Comparison of ENCODE assay signal across 15 cellular contexts in genomic region chr2:41521191-41521590, GRCh38.
A peak's percentile ranks its signal among the peaks of the same experiment; 100 is the strongest.
DNase-seq lines count a peak whose midpoint lies in the region; ATAC-seq and TF ChIP-seq lines count a peak whose summit lies in the region.
"Had no signal": no experiment of that assay in that cellular context is flagged by ENCODE, and none has a peak within 500 bp of the region (broad histone marks: within the 10 kb centered on the region; RNA-seq: fewer than 3 reads in every experiment).

No MANE protein-coding gene starts in this region.

- no peak overlapping the region for H3K4ac ChIP-seq in mesendoderm (ENCODE audit: low read depth, low read length)

- no peak overlapping the region for H3K18ac ChIP-seq in mesendoderm (ENCODE audit: low read length)

- intact Hi-C loops in CD14-positive monocyte (cut with micrococcal nuclease) = no loop called here

- H2BK15ac ChIP-seq in mesendoderm (replicated peaks; ENCODE audit: low read depth) = no peak overlapping the region

- no peaks in the 10 kb centered on the region for H4K20me1 ChIP-seq in Loucy (ENCODE audit: insufficient read depth, low read length, poor library complexity, severe bottlenecking)

- H3K4me1 ChIP-seq in Loucy (ENCODE audit: insufficient read depth, low read length, poor library complexity, severe bottlenecking) (peaks cover 34% of the 10 kb centered on the region), mesendoderm (ENCODE audit: control insufficient read depth, low read depth, low read length) (no peaks in the 10 kb centered on the region)

- H4K8ac ChIP-seq in mesendoderm (ENCODE audit: low read depth, low read length) = no peak overlapping the region

- peak; percentile 60 for ATAC-seq in WTC11

- H3K4me3 Mint-ChIP-seq in WTC11 = no peak overlapping the region
- H3K4me3 Mint-ChIP-seq in CD14-positive monocyte = no peak overlapping the region
- H3K4me3 Mint-ChIP-seq: B cell; CD4-positive, alpha-beta memory T cell; H9 had no signal

- no peak overlapping the region for H2AK5ac ChIP-seq in mesendoderm (ENCODE audit: low read length)

- DNase-seq in D341Med (ENCODE audit: low spot score) (peak; percentile 26), WTC11 (ENCODE audit: low spot score) (no peak), mesendoderm (peak; percentile 91), NCI-H1048 (lab: John Stamatoyannopoulos, UW) (no peak), NCI-H1417 (lab: John Stamatoyannopoulos, UW) (no peak), CD14-positive monocyte (ENCODE audit: low spot score) (no peak)
- DNase-seq: C1 segment of cervical spinal cord; CD4-positive, alpha-beta memory T cell; DMS53; GOT3; H9; IMR-90; KBM-7 had no signal

- H3K27me3 ChIP-seq in Loucy (ENCODE audit: insufficient read depth, low read length, poor library complexity, severe bottlenecking) (no peaks in the 10 kb centered on the region), mesendoderm (ENCODE audit: insufficient read depth, low read length, poor library complexity) (no peaks in the 10 kb centered on the region)

- H3K4me2 ChIP-seq in Loucy (ENCODE audit: low read depth, low read length, poor library complexity, severe bottlenecking) = peak overlapping the region; percentile 34
- no peak overlapping the region for H3K4me2 ChIP-seq in mesendoderm (ENCODE audit: low read length)

- H4K5ac ChIP-seq in mesendoderm (ENCODE audit: low read length) = no peak overlapping the region

- no peak overlapping the region for H2AFZ ChIP-seq in Loucy (ENCODE audit: low read length)

- H3K79me1 ChIP-seq in mesendoderm (ENCODE audit: low read length) = no peaks in the 10 kb centered on the region

- H3K4me1 Mint-ChIP-seq in WTC11 (peaks cover 20% of the 10 kb centered on the region), CD14-positive monocyte (no peaks in the 10 kb centered on the region)
- H3K4me1 Mint-ChIP-seq: B cell; CD4-positive, alpha-beta memory T cell had no signal

- H3K9me3 ChIP-seq in Loucy (ENCODE audit: insufficient read depth, low read depth, low read length) = no peaks in the 10 kb centered on the region

- H2BK5ac ChIP-seq in mesendoderm (ENCODE audit: low read length) = no peak overlapping the region

- H3K36me3 Mint-ChIP-seq in WTC11 (no peaks in the 10 kb centered on the region), CD14-positive monocyte (no peaks in the 10 kb centered on the region)
- H3K36me3 Mint-ChIP-seq: CD4-positive, alpha-beta memory T cell had no signal

- no peak overlapping the region for H3K23ac ChIP-seq in mesendoderm (ENCODE audit: low read length)

- WGBS in mesendoderm (ENCODE audit: extremely low coverage, insufficient coverage, low lambda C conversion rate) = no CpG with 5 or more reads among the region's 1 CpG

- CTCF ChIA-PET in WTC11 (lab: Charles Lee) = no interaction called here

- no peak overlapping the region for H3K9ac ChIP-seq in Loucy (ENCODE audit: low read depth, low read length, poor library complexity, severe bottlenecking)
- H3K9ac ChIP-seq in mesendoderm (ENCODE audit: low read length) = no peak overlapping the region

- H3K27me3 Mint-ChIP-seq in WTC11 (ENCODE audit: low read depth) (no peaks in the 10 kb centered on the region), CD14-positive monocyte (ENCODE audit: low read depth in 3 of 3) (peaks cover 0 to 2% (median 2%) of the 10 kb centered on the region in 3 donors)
- H3K27me3 Mint-ChIP-seq: B cell; CD4-positive, alpha-beta memory T cell had no signal

- no peaks in the 10 kb centered on the region for H3F3A ChIP-seq in Loucy (ENCODE audit: low read depth)

- H2BK120ac ChIP-seq in mesendoderm (ENCODE audit: low read depth, low read length) = no peak overlapping the region

- no peak overlapping the region for H3K56ac ChIP-seq in mesendoderm (ENCODE audit: low read length)

- no peaks in the 10 kb centered on the region for H3K36me3 ChIP-seq in Loucy (ENCODE audit: insufficient read depth, low read length)
- H3K36me3 ChIP-seq in mesendoderm (ENCODE audit: control insufficient read depth, insufficient read depth, low read length) = no peaks in the 10 kb centered on the region

- H3K9me3 Mint-ChIP-seq in WTC11 (peaks cover 2% of the 10 kb centered on the region; the same call in 1 of the 2 replicates), CD14-positive monocyte (peaks cover 2 to 4% (median 3%) of the 10 kb centered on the region in 7 donors)

- no peaks in the 10 kb centered on the region for H3K79me2 ChIP-seq in Loucy (ENCODE audit: insufficient read depth, low read length)
- H3K79me2 ChIP-seq in mesendoderm (ENCODE audit: control insufficient read depth, insufficient read depth, low read length) = no peaks in the 10 kb centered on the region

- POLR2A ChIA-PET in WTC11 (lab: Charles Lee) = no interaction called here

- TF ChIP-seq CTCF in Loucy (conservative IDR thresholded peaks at IDR 0.05; ENCODE audit: low read length) (no peak), WTC11 (IDR thresholded peaks at IDR 0.05) (no peak), CD14-positive monocyte (IDR thresholded peaks at IDR 0.05) (no peak)

- H3K4me3 ChIP-seq in Loucy (ENCODE audit: low read length, poor library complexity, severe bottlenecking) (no peak overlapping the region), mesendoderm (ENCODE audit: low read length) (no peak overlapping the region)

- H3K27ac Mint-ChIP-seq in WTC11 (no peak overlapping the region), CD14-positive monocyte (no peak overlapping the region)
- H3K27ac Mint-ChIP-seq: B cell; CD4-positive, alpha-beta memory T cell had no signal

- no peak overlapping the region for H3K27ac ChIP-seq in mesendoderm (ENCODE audit: low read depth, low read length)

- H3K9me2 ChIP-seq in Loucy (replicated peaks; ENCODE audit: low read depth, low read length) = no peaks in the 10 kb centered on the region

TF ChIP-seq in WTC11, 78 proteins besides CTCF, POLR2A, EP300 and RAD21:
- TF ChIP-seq FOXJ3 (CRISPR knock-in tag; IDR thresholded peaks at IDR 0.05; ENCODE audit: borderline replicate concordance) (no peak), ATF1 (CRISPR knock-in tag; IDR thresholded peaks at IDR 0.05) (no peak), HMGA2 (CRISPR knock-in tag; IDR thresholded peaks at IDR 0.05) (no peak), SMAD3 (CRISPR knock-in tag; IDR thresholded peaks at IDR 0.05; ENCODE audit: borderline replicate concordance) (no peak)
TF ChIP-seq in WTC11: peak in this region for 0.

Comparison
In these comparisons a context has a peak if more than half of its experiments do, and no peak if none do; other contexts are left out.
1. DNase-seq: peak in D341Med (single experiment) and mesendoderm (single experiment); none in WTC11 (single experiment), NCI-H1048 (single experiment), NCI-H1417 (0 of 3) and CD14-positive monocyte (single experiment).